Comparison of ENCODE assay signal across 27 cellular contexts in genomic region chr9:69014013-69014412, GRCh38. TPM values are rescaled to one million over a fixed set of nuclear protein-coding genes. Genes with fewer than 3 reads are reported as not detected.
A peak's percentile ranks its signal among the peaks of the same experiment; 100 is the strongest.
DNase-seq lines count a peak whose midpoint lies in the region; ATAC-seq, FAIRE-seq and TF ChIP-seq lines count a peak whose summit lies in the region.
"Had no signal": no experiment of that assay in that cellular context is flagged by ENCODE, and none has a peak within 500 bp of the region (broad histone marks: within the 10 kb centered on the region; RNA-seq: fewer than 3 reads in every experiment).

Gene PRKACG (minus strand): TSS chr9:69014113. CDS start chr9:69014092, 21 bp downstream.

- no peaks in the 10 kb centered on the region for H4K20me1 ChIP-seq in H1 (replicated peaks in 1 of 2; ENCODE audit: control insufficient read depth in 1 of 2, insufficient read depth in 2 of 2, low read length in 2 of 2)

- H3K56ac ChIP-seq in H1 (replicated peaks; ENCODE audit: insufficient read length, low read depth, low read length) = no peak within 1 kb of the TSS

- H4K5ac ChIP-seq in H1 (ENCODE audit: insufficient read length, low read depth, low read length) = no peak within 1 kb of the TSS

- H2BK5ac ChIP-seq in H1 (ENCODE audit: low read depth, low read length) = no peak within 1 kb of the TSS
- no peak within 1 kb of the TSS for H2BK5ac ChIP-seq in neuronal stem cell (ENCODE audit: low read length)

- no peak for TF ChIP-seq EP300 in H1 (IDR thresholded peaks at IDR 0.05; ENCODE audit: borderline replicate concordance in 1 of 2, low read depth in 2 of 2, low read length in 2 of 2)

- WGBS in H1 (ENCODE audit: extremely low coverage in 1 of 2, insufficient coverage in 1 of 2, insufficient read length in 1 of 2, insufficient replicate concordance in 2 of 2, low coverage in 1 of 2, low lambda C conversion rate in 2 of 2, missing lambda C conversion rate in 1 of 2), 2 experiments = 99% methylated on average over 15 of the region's 29 CpGs; no CpG with 5 or more reads in 1 of the 2 experiments
- WGBS in neuronal stem cell (ENCODE audit: extremely low coverage in 2 of 2, insufficient read length in 2 of 2, insufficient replicate concordance in 1 of 2), 2 donors = no CpG with 5 or more reads among the region's 29 CpGs

- CTCF ChIA-PET in activated CD8-positive, alpha-beta memory T cell treated with anti-CD3 and anti-CD28 coated beads, Interleukin-2, amount 10 ng/mL, durations not matched to agents 7 days and 5 days (lab: Charles Lee) = interaction anchor here (2.4 kb wide), 1 partner anchor 12 kb away, joined by 7 read pairs; no protein-coding TSS in a partner anchor
- CTCF ChIA-PET in H1 (lab: Charles Lee; ENCODE audit: partially characterized antibody) = interaction anchor here (0.7 to 2.5 kb wide), 5 partner anchors 9 to 431 kb away, joined by 3 to 8 read pairs (median 4); partner anchors contain the start of gene FXN

- ATAC-seq in activated CD8-positive, alpha-beta memory T cell treated with anti-CD3 and anti-CD28 coated beads, Interleukin-2, amount 10 ng/mL, durations not matched to agents 7 days and 5 days = no peak
- no peak for ATAC-seq in GM21737 (IDR thresholded peaks at IDR 0.05; ENCODE audit: unreplicated experiment)
- ATAC-seq in activated CD4-positive, CD25-positive, alpha-beta regulatory T cell treated with anti-CD3 and anti-CD28 coated beads, Interleukin-2, amount 50 U/mL, for 24 hours = no peak
- ATAC-seq: A549; CD8-positive, alpha-beta T cell; HCT116; Panc1 had no signal

- H3K9me3 Mint-ChIP-seq in activated CD8-positive, alpha-beta memory T cell treated with anti-CD3 and anti-CD28 coated beads, Interleukin-2, amount 10 ng/mL, durations not matched to agents 7 days and 5 days (ENCODE audit: low read depth) = no peaks in the 10 kb centered on the region
- peaks cover 0 to 6% (median 2%) of the 10 kb centered on the region in 7 donors for H3K9me3 Mint-ChIP-seq in CD14-positive monocyte
- H3K9me3 Mint-ChIP-seq: CD8-positive, alpha-beta T cell had no signal

- H3K79me1 ChIP-seq in H1 (ENCODE audit: low read depth, low read length) = no peaks in the 10 kb centered on the region
- no peaks in the 10 kb centered on the region for H3K79me1 ChIP-seq in neuronal stem cell (ENCODE audit: low read depth, low read length)

- H2BK120ac ChIP-seq in H1 (replicated peaks; ENCODE audit: low read depth, low read length) = no peak within 1 kb of the TSS
- H2BK120ac ChIP-seq in neuronal stem cell (ENCODE audit: low read depth, low read length) = no peak within 1 kb of the TSS

- no peak within 1 kb of the TSS for H2BK12ac ChIP-seq in H1 (ENCODE audit: low read depth, low read length)
- H2BK12ac ChIP-seq in neuronal stem cell (ENCODE audit: low read length) = no peak within 1 kb of the TSS

- H2AFZ ChIP-seq in H1 (ENCODE audit: low read length) = no peak within 1 kb of the TSS
- H2AFZ ChIP-seq in neuronal stem cell (ENCODE audit: low read length) = no peak within 1 kb of the TSS

- H3K27me3 ChIP-seq in H1 (replicated peaks in 1 of 4; ENCODE audit: control insufficient read depth in 3 of 4, extremely low read depth in 1 of 4, insufficient read depth in 3 of 4, low read length in 3 of 4) (no peaks in the 10 kb centered on the region; a peak in 1 of 7 replicates), neuronal stem cell (ENCODE audit: control insufficient read depth in 3 of 3, insufficient read depth in 3 of 3, low read depth in 1 of 3, low read length in 3 of 3) (no peaks in the 10 kb centered on the region)

- H3K79me2 ChIP-seq in H1 (ENCODE audit: control insufficient read depth in 1 of 2, insufficient read depth in 2 of 2, low read length in 2 of 2) = no peaks in the 10 kb centered on the region

- H4K91ac ChIP-seq in H1 (replicated peaks; ENCODE audit: insufficient read length, low read length) = peak within 1 kb of the TSS; percentile 51
- H4K91ac ChIP-seq in neuronal stem cell (ENCODE audit: low read depth, low read length, poor library complexity) = no peak within 1 kb of the TSS

- no peak for FAIRE-seq in H1 (lab: Jason Lieb, UNC)
- FAIRE-seq: A549, GM18507 had no signal

- no peak for TF ChIP-seq RAD21 in H1 (IDR thresholded peaks at IDR 0.05 in 1 of 2, conservative IDR thresholded peaks at IDR 0.05 in 1 of 2; ENCODE audit: low read depth in 2 of 2, low read length in 2 of 2)

- no peak within 1 kb of the TSS for H2BK20ac ChIP-seq in H1 (ENCODE audit: low read length)

- H3K9me3 ChIP-seq in H1 (ENCODE audit: insufficient read depth in 2 of 2, low read depth in 1 of 2, low read length in 1 of 2) (peaks cover 0 to 8% of the 10 kb centered on the region in 2 experiments; a peak in 1 of 4 replicates), neuronal stem cell (replicated peaks in 1 of 2; ENCODE audit: control insufficient read depth in 2 of 2, insufficient read depth in 1 of 2, low read depth in 1 of 2, low read length in 2 of 2) (peaks cover 1 to 11% of the 10 kb centered on the region in 2 donors)
- H3K9me3 ChIP-seq: A549 had no signal

- H3K4me2 ChIP-seq in H1 (ENCODE audit: insufficient read depth in 1 of 2, low read depth in 2 of 2, low read length in 2 of 2) (no peak within 1 kb of the TSS), neuronal stem cell (ENCODE audit: insufficient read depth, low read length, poor library complexity, severe bottlenecking) (no peak within 1 kb of the TSS)
- H3K4me2 ChIP-seq: A549, KMS-11 had no signal

- H2BK15ac ChIP-seq in H1 (ENCODE audit: low read length) = no peak within 1 kb of the TSS
- H2BK15ac ChIP-seq in neuronal stem cell (ENCODE audit: low read length) = no peak within 1 kb of the TSS

- H3K36me3 Mint-ChIP-seq in activated CD8-positive, alpha-beta memory T cell treated with anti-CD3 and anti-CD28 coated beads, Interleukin-2, amount 10 ng/mL, durations not matched to agents 7 days and 5 days = no peaks in the 10 kb centered on the region
- H3K36me3 Mint-ChIP-seq in CD14-positive monocyte = no peaks in the 10 kb centered on the region
- H3K36me3 Mint-ChIP-seq: CD8-positive, alpha-beta T cell had no signal

- H2AK5ac ChIP-seq in H1 (ENCODE audit: low read depth, low read length) (no peak within 1 kb of the TSS), neuronal stem cell (ENCODE audit: low read depth, low read length) (peak within 1 kb of the TSS; percentile 28)

- H3K27ac ChIP-seq in H1 (ENCODE audit: low read depth, low read length) (no peak within 1 kb of the TSS), neuronal stem cell (replicated peaks; ENCODE audit: low read length) (no peak within 1 kb of the TSS)
- H3K27ac ChIP-seq: A549, KMS-11 had no signal

- no peaks in the 10 kb centered on the region for H3K36me3 ChIP-seq in H1 (ENCODE audit: control insufficient read depth in 2 of 4, insufficient read depth in 4 of 4, low read length in 3 of 4)
- peaks cover 0 to 13% of the 10 kb centered on the region in 2 donors for H3K36me3 ChIP-seq in neuronal stem cell (replicated peaks in 1 of 2; ENCODE audit: control insufficient read depth in 2 of 2, insufficient read depth in 2 of 2, low read length in 2 of 2)

- peaks cover 20% of the 10 kb centered on the region for H3K4me1 Mint-ChIP-seq in activated CD8-positive, alpha-beta memory T cell treated with anti-CD3 and anti-CD28 coated beads, Interleukin-2, amount 10 ng/mL, durations not matched to agents 7 days and 5 days
- peaks cover 19% of the 10 kb centered on the region for H3K4me1 Mint-ChIP-seq in CD14-positive monocyte

- intact Hi-C loops in CD14-positive monocyte (cut with micrococcal nuclease) = no loop called here

- H3K14ac ChIP-seq in H1 (ENCODE audit: insufficient read length) = no peak within 1 kb of the TSS
- no peak within 1 kb of the TSS for H3K14ac ChIP-seq in neuronal stem cell (ENCODE audit: low read length)

- H3K4me1 ChIP-seq in H1 (replicated peaks in 1 of 4; ENCODE audit: control insufficient read depth in 3 of 4, insufficient read depth in 4 of 4, low read length in 3 of 4) = peaks cover 0 to 9% (median 6%) of the 10 kb centered on the region in 4 experiments; a peak in 4 of 7 replicates
- H3K4me1 ChIP-seq in neuronal stem cell (ENCODE audit: control insufficient read depth in 2 of 2, insufficient read depth in 1 of 2, low read depth in 1 of 2, low read length in 2 of 2) = peaks cover 4% of the 10 kb centered on the region in 2 donors
- H3K4me1 ChIP-seq: A549 had no signal

- DNase-seq in activated CD8-positive, alpha-beta memory T cell treated with anti-CD3 and anti-CD28 coated beads, Interleukin-2, amount 10 ng/mL, durations not matched to agents 7 days and 5 days = no peak
- no peak for DNase-seq in activated CD8-positive, alpha-beta memory T cell treated with anti-CD3 and anti-CD28 coated beads, Interleukin-2, amount 50 U/mL, for 4 hours
- no peak for DNase-seq in CD14-positive monocyte (ENCODE audit: low spot score)
- DNase-seq in H1 (ENCODE audit: low read depth in 1 of 2, low spot score in 2 of 2) = no peak
- no peak for DNase-seq in neuronal stem cell (ENCODE audit: low spot score)
- no peak for DNase-seq in NCI-H1930 (lab: John Stamatoyannopoulos, UW)
- DNase-seq: CD8-positive, alpha-beta T cell; GOT3; IMR-90; NCI-H1105; NCI-H146; NCI-H2081; NCI-H2171; NCI-H345; NCI-H524; NCI-H774; NK-92 treated with Interleukin-12 subunit alpha and Interleukin-12 subunit beta, amount 100 ng/mL, for 24 hours; SIG-M5 had no signal

- POLR2A ChIA-PET in H1 (lab: Charles Lee; ENCODE audit: partially characterized antibody) = no interaction called here

- H3K4me3 ChIP-seq in H1 (ENCODE audit: extremely low read depth in 1 of 4, insufficient read depth in 2 of 4, low read depth in 3 of 4, low read length in 4 of 4) = no peak within 1 kb of the TSS
- no peak within 1 kb of the TSS for H3K4me3 ChIP-seq in neuronal stem cell (ENCODE audit: low read length in 2 of 2)
- H3K4me3 ChIP-seq: A549 had no signal

- H4K8ac ChIP-seq in H1 (ENCODE audit: extremely low read depth, insufficient read depth, low read length) (0 out of 2 replicates have a peak within 1 kb of the TSS, but pooled peaks have one; percentile 10), neuronal stem cell (ENCODE audit: low read depth, low read length) (no peak within 1 kb of the TSS)

- TF ChIP-seq POLR2A in H1 (IDR thresholded peaks at IDR 0.05; ENCODE audit: control extremely low read depth in 1 of 2, low read depth in 2 of 2, low read length in 2 of 2) = no peak

- peak within 1 kb of the TSS; percentile 41 for H3K4me3 Mint-ChIP-seq in activated CD8-positive, alpha-beta memory T cell treated with anti-CD3 and anti-CD28 coated beads, Interleukin-2, amount 10 ng/mL, durations not matched to agents 7 days and 5 days
- H3K4me3 Mint-ChIP-seq in CD14-positive monocyte = peak within 1 kb of the TSS; percentile 70 to 90
- H3K4me3 Mint-ChIP-seq: CD8-positive, alpha-beta T cell had no signal

- H3K18ac ChIP-seq in H1 (ENCODE audit: extremely low read depth, low read length) = no peak within 1 kb of the TSS; the same call in 1 of the 2 replicates
- no peak within 1 kb of the TSS for H3K18ac ChIP-seq in neuronal stem cell (ENCODE audit: low read length)

- peak within 1 kb of the TSS; percentile 0 for H3K27ac Mint-ChIP-seq in activated CD8-positive, alpha-beta memory T cell treated with anti-CD3 and anti-CD28 coated beads, Interleukin-2, amount 10 ng/mL, durations not matched to agents 7 days and 5 days
- peak within 1 kb of the TSS in 1 of 7 donors; percentile 19 for H3K27ac Mint-ChIP-seq in CD14-positive monocyte
- H3K27ac Mint-ChIP-seq: CD8-positive, alpha-beta T cell had no signal

- no peak within 1 kb of the TSS for H3K9ac ChIP-seq in H1 (replicated peaks in 1 of 4; ENCODE audit: extremely low read depth in 1 of 4, low read depth in 3 of 4, low read length in 3 of 4)
- H3K9ac ChIP-seq in neuronal stem cell (ENCODE audit: low read depth, low read length, poor library complexity) = no peak within 1 kb of the TSS
- H3K9ac ChIP-seq: KMS-11 had no signal

- peaks cover 60% of the 10 kb centered on the region for H3K27me3 Mint-ChIP-seq in activated CD8-positive, alpha-beta memory T cell treated with anti-CD3 and anti-CD28 coated beads, Interleukin-2, amount 10 ng/mL, durations not matched to agents 7 days and 5 days
- H3K27me3 Mint-ChIP-seq in CD14-positive monocyte (ENCODE audit: low read depth in 3 of 3) = peaks cover 4 to 10% (median 7%) of the 10 kb centered on the region in 3 donors

- no peak for TF ChIP-seq CTCF in CD14-positive monocyte (IDR thresholded peaks at IDR 0.05)
- no peak for TF ChIP-seq CTCF in H1 (IDR thresholded peaks at IDR 0.05; ENCODE audit: control extremely low read depth in 1 of 3, insufficient read depth in 1 of 3, low read depth in 1 of 3, low read length in 3 of 3)

- H3K23me2 ChIP-seq in H1 (ENCODE audit: low read depth, low read length) = no peaks in the 10 kb centered on the region

- H3K4ac ChIP-seq in H1 (replicated peaks; ENCODE audit: insufficient read length, low read depth, low read length) (peak within 1 kb of the TSS; percentile 49), neuronal stem cell (ENCODE audit: low read length) (no peak within 1 kb of the TSS)

- H3K23ac ChIP-seq in H1 (ENCODE audit: insufficient read length) (no peak within 1 kb of the TSS), neuronal stem cell (ENCODE audit: low read depth, low read length, poor library complexity) (no peak within 1 kb of the TSS)

RNA-seq across cellular contexts. Expression of gene PRKACG, which starts in this region (rescaled TPM):
- not detected for total RNA-seq in activated CD8-positive, alpha-beta memory T cell treated with anti-CD3 and anti-CD28 coated beads, Interleukin-2, amount 10 ng/mL, durations not matched to agents 7 days and 5 days
- polyA plus RNA-seq in CD14-positive monocyte (not detected), H1 (2011; rRNA removed) (not detected in 2 replicates)
- total RNA-seq in H1 (2021; fragmentation: NEBNext Ultra II Directional; extraction: Animal tissue kit (Norgen Biotek cat#: 25700)) = not detected in 2 replicates
- not detected for polyA plus RNA-seq in H1 (2011; cell fraction: cytosol; rRNA removed)
- not detected for polyA plus RNA-seq in H1 (2011; cell fraction: nucleus; rRNA removed)
- not detected in 4 replicates for polyA plus RNA-seq in H1 (2012, experiment 1 of 2)
- not detected for polyA plus RNA-seq in H1 (2012, experiment 2 of 2)
- not detected for polyA plus RNA-seq in H1 (2013, experiment 1 of 2)
- not detected for polyA plus RNA-seq in H1 (2013, experiment 2 of 2)
- polyA minus RNA-seq in H1 (2011; rRNA and poly(A)+ RNA removed) = not detected in 2 replicates
- polyA minus RNA-seq in H1 (2011; cell fraction: cytosol; rRNA and poly(A)+ RNA removed) = not detected
- polyA minus RNA-seq in H1 (2011; cell fraction: nucleus; rRNA and poly(A)+ RNA removed) = not detected
- not detected for polyA plus RNA-seq in neuronal stem cell (2013, experiment 1 of 2)
- polyA plus RNA-seq in neuronal stem cell (2013, experiment 2 of 2) = not detected
- total RNA-seq: CD8-positive, alpha-beta T cell; G401; IMR-90 had no signal
- polyA plus RNA-seq: A549, BJ, IMR-90 had no signal
